19 cellular contexts compared by ENCODE assay signal in genomic region chr2:79394485-79394859, GRCh38.
"Had no signal": no experiment of that assay in that cellular context is flagged by ENCODE, and none has a peak within 500 bp of the region (broad histone marks: within the 10 kb centered on the region; RNA-seq: fewer than 3 reads in every experiment).

No MANE protein-coding gene starts in this region.

- H3K9me3 ChIP-seq: body of pancreas, mucosa of descending colon, thyroid gland, vagina had no signal

- H3K4me3 ChIP-seq: body of pancreas, heart right ventricle, mucosa of descending colon, thyroid gland, vagina had no signal

- H3K4me3 Mint-ChIP-seq: activated CD4-positive, alpha-beta memory T cell treated with anti-CD3 and anti-CD28 coated beads for 36 hours; activated CD4-positive, alpha-beta T cell treated with anti-CD3 and anti-CD28 coated beads for 36 hours; activated CD8-positive, alpha-beta memory T cell treated with anti-CD3 and anti-CD28 coated beads, Interleukin-2, amount 10 ng/mL, durations not matched to agents 7 days and 5 days; activated naive CD4-positive, alpha-beta T cell treated with anti-CD3 and anti-CD28 coated beads, Interleukin-2, amount 50 U/mL, for 24 hours; naive thymus-derived CD4-positive, alpha-beta T cell; stimulated activated memory B cell treated with anti-CD40 and anti-IgM and Interleukin-4, amounts not matched to agents 10 μg/mL and 1 μg/mL and 100 μg/mL, for 72 hours had no signal

- ATAC-seq: activated CD4-positive, alpha-beta T cell treated with anti-CD3 and anti-CD28 coated beads for 36 hours; activated CD8-positive, alpha-beta memory T cell treated with anti-CD3 and anti-CD28 coated beads, Interleukin-2, amount 10 ng/mL, durations not matched to agents 7 days and 5 days; body of pancreas; mucosa of descending colon; naive thymus-derived CD4-positive, alpha-beta T cell; stimulated activated memory B cell treated with anti-CD40 and anti-IgM and Interleukin-4, amounts not matched to agents 10 μg/mL and 1 μg/mL and 100 μg/mL, for 72 hours had no signal

- H3K27ac Mint-ChIP-seq: activated CD4-positive, alpha-beta memory T cell treated with anti-CD3 and anti-CD28 coated beads for 36 hours; activated CD4-positive, alpha-beta T cell treated with anti-CD3 and anti-CD28 coated beads for 36 hours; activated CD8-positive, alpha-beta memory T cell treated with anti-CD3 and anti-CD28 coated beads, Interleukin-2, amount 10 ng/mL, durations not matched to agents 7 days and 5 days; activated naive CD4-positive, alpha-beta T cell treated with anti-CD3 and anti-CD28 coated beads, Interleukin-2, amount 50 U/mL, for 24 hours; naive thymus-derived CD4-positive, alpha-beta T cell; stimulated activated memory B cell treated with anti-CD40 and anti-IgM and Interleukin-4, amounts not matched to agents 10 μg/mL and 1 μg/mL and 100 μg/mL, for 72 hours had no signal

- H3K27me3 Mint-ChIP-seq: activated CD4-positive, alpha-beta memory T cell treated with anti-CD3 and anti-CD28 coated beads for 36 hours; activated CD4-positive, alpha-beta T cell treated with anti-CD3 and anti-CD28 coated beads for 36 hours; activated CD8-positive, alpha-beta memory T cell treated with anti-CD3 and anti-CD28 coated beads, Interleukin-2, amount 10 ng/mL, durations not matched to agents 7 days and 5 days; activated naive CD4-positive, alpha-beta T cell treated with anti-CD3 and anti-CD28 coated beads, Interleukin-2, amount 50 U/mL, for 24 hours; naive thymus-derived CD4-positive, alpha-beta T cell; stimulated activated memory B cell treated with anti-CD40 and anti-IgM and Interleukin-4, amounts not matched to agents 10 μg/mL and 1 μg/mL and 100 μg/mL, for 72 hours had no signal

- H3K36me3 Mint-ChIP-seq: activated CD4-positive, alpha-beta memory T cell treated with anti-CD3 and anti-CD28 coated beads for 36 hours; activated CD8-positive, alpha-beta memory T cell treated with anti-CD3 and anti-CD28 coated beads, Interleukin-2, amount 10 ng/mL, durations not matched to agents 7 days and 5 days; activated naive CD4-positive, alpha-beta T cell treated with anti-CD3 and anti-CD28 coated beads, Interleukin-2, amount 50 U/mL, for 24 hours; naive thymus-derived CD4-positive, alpha-beta T cell; stimulated activated memory B cell treated with anti-CD40 and anti-IgM and Interleukin-4, amounts not matched to agents 10 μg/mL and 1 μg/mL and 100 μg/mL, for 72 hours had no signal

- H3K27me3 ChIP-seq: body of pancreas, heart right ventricle, thyroid gland, vagina had no signal

- H3K4me1 Mint-ChIP-seq: activated CD4-positive, alpha-beta T cell treated with anti-CD3 and anti-CD28 coated beads for 36 hours; activated CD8-positive, alpha-beta memory T cell treated with anti-CD3 and anti-CD28 coated beads, Interleukin-2, amount 10 ng/mL, durations not matched to agents 7 days and 5 days; activated naive CD4-positive, alpha-beta T cell treated with anti-CD3 and anti-CD28 coated beads, Interleukin-2, amount 50 U/mL, for 24 hours; naive thymus-derived CD4-positive, alpha-beta T cell; stimulated activated memory B cell treated with anti-CD40 and anti-IgM and Interleukin-4, amounts not matched to agents 10 μg/mL and 1 μg/mL and 100 μg/mL, for 72 hours had no signal

- H3K36me3 ChIP-seq: heart right ventricle, thyroid gland, vagina, WERI-Rb-1 had no signal

- FAIRE-seq: islet of Langerhans had no signal

- DNase-seq: activated CD4-positive, alpha-beta memory T cell treated with anti-CD3 and anti-CD28 coated beads for 36 hours; activated CD4-positive, alpha-beta T cell treated with anti-CD3 and anti-CD28 coated beads for 36 hours; activated CD8-positive, alpha-beta memory T cell treated with anti-CD3 and anti-CD28 coated beads, Interleukin-2, amount 10 ng/mL, durations not matched to agents 7 days and 5 days; activated T-cell treated with anti-CD3 and anti-CD28 coated beads, Interleukin-2, amount 50 U/mL, for 1 hour; cortex of kidney; effector memory CD4-positive, alpha-beta T cell; heart right ventricle; mucosa of descending colon; naive thymus-derived CD4-positive, alpha-beta T cell; stimulated activated CD4-positive, alpha-beta T cell treated with anti-CD3 and anti-CD28 coated beads, Interleukin-2, amount 100 ng/mL, for 48 hours; T-helper 1 cell; thyroid gland had no signal

- H3K27ac ChIP-seq: body of pancreas, epithelial cell of prostate, heart right ventricle, thyroid gland, vagina, WERI-Rb-1 had no signal

- H3K4me1 ChIP-seq: body of pancreas, heart right ventricle, thyroid gland, vagina had no signal
